ENCODE assay signal across 8 cellular contexts in the genomic region with DNA sequence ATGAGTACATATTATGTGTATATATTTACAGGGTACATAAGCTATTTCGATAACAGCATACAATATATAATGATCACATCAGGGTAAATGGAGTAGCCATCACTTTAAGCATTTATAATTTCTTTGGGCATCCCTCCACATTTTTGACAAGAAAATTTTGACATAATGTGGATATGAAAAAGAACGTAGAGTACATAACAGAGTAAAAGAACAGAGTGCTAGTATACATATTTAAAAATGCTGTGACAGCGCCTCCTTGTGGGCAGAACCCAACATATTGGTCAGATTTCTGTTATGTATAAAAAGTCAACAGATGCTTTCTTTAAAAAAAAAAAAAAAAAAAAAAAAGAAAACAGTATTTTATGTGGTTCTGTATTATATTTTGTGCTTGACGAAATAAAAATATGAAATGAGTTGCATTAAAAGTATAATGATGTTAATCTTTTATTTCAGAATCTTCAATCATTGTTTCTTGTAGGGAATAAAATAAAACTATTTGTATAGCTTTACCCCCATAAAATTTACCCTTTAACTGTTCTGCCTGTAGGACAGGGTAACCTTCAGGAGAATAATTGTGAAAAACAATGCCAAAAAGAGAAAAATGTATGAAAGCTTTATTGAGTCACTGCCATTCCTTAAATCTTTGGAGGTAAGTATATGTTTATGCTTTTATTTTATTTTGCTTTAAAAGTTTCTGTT. TPM values are rescaled to one million over a fixed set of nuclear protein-coding genes. Genes with fewer than 3 reads are reported as not detected.
DNase-seq lines count a peak whose midpoint lies in the region.

No MANE protein-coding gene starts in this region.

- DNase-seq in ACHN (peak; percentile 84), HCEC 1CT (peak; percentile 58), NCI-H526 treated with DMSO at 0.1 percent for 48 hours (lab: John Stamatoyannopoulos, UW) (peak; percentile 68), mucosa of gallbladder (ENCODE audit: low spot score) (peak; percentile 84), NCI-H524 treated with DMSO at 0.1 percent for 48 hours (lab: John Stamatoyannopoulos, UW) (no peak)
- DNase-seq in activated CD4-positive, alpha-beta T cell treated with anti-CD3 and anti-CD28 coated beads, Interleukin-2, amount 50 U/mL, for 48 hours, result peak; percentile 78 to 85
- peak; percentile 70 for DNase-seq in effector CD8-positive, alpha-beta T cell (lab: John Stamatoyannopoulos, UW)
- DNase-seq in stimulated activated CD8-positive, alpha-beta memory T cell treated with anti-CD3 and anti-CD28 coated beads, Interleukin-7, amount 100 ng/mL, for 24 hours (ENCODE audit: low read depth), result peak; percentile 65

- in situ Hi-C loops in ACHN (cut with HindIII; ENCODE audit: low pct_ligation_motif_present, low pct_unique_long_range_greater_than_20kb, low sequenced_read_pairs), result no loop called here

RNA-seq across cellular contexts. Expression of gene HBP1, which starts 18.3 kb away (rescaled TPM):
- 67.5 TPM for total RNA-seq in mucosa of gallbladder
